8 cellular contexts compared by ENCODE assay signal in genomic region chr11:67252831-67253239, GRCh38.
DNase-seq lines count a peak whose midpoint lies in the region; ATAC-seq and TF ChIP-seq lines count a peak whose summit lies in the region.

No MANE protein-coding gene starts in this region.

- DNase-seq in CD1c-positive myeloid dendritic cell (ENCODE audit: extremely low spot score): peak; percentile 85
- DNase-seq in HFF-Myc (ENCODE audit: extremely low read depth, low read depth): no peak
- peak; percentile 34 for DNase-seq in WERI-Rb-1
- peak; percentile 30 for DNase-seq in glomerular visceral epithelial cell (ENCODE audit: extremely low spot score)
- no peak for DNase-seq in GM19238 (ENCODE audit: insufficient read length, low spot score)

- no peaks in the 10 kb centered on the region for H3K9me3 ChIP-seq in WERI-Rb-1 (ENCODE audit: severe bottlenecking)

- no peaks in the 10 kb centered on the region for H3K27me3 ChIP-seq in WERI-Rb-1 (ENCODE audit: insufficient read depth, low read depth, severe bottlenecking)

- peak; percentile 30 for TF ChIP-seq CTCF in HFF-Myc (IDR thresholded peaks at IDR 0.05; ENCODE audit: low read depth, low read length, missing control alignments)
- TF ChIP-seq CTCF in WERI-Rb-1 (IDR thresholded peaks at IDR 0.05; ENCODE audit: low read depth, low read length): peak; percentile 54

- no peak overlapping the region for H3K4me3 ChIP-seq in HFF-Myc (replicated peaks; ENCODE audit: low read depth, low read length)
- no peak overlapping the region for H3K4me3 ChIP-seq in WERI-Rb-1 (ENCODE audit: low read depth, low read length)
- no peak overlapping the region for H3K4me3 ChIP-seq in skin epidermis

- peaks cover 92% of the 10 kb centered on the region for H3K36me3 ChIP-seq in WERI-Rb-1

- ATAC-seq in GM21447 (IDR thresholded peaks at IDR 0.05; ENCODE audit: unreplicated experiment) (no peak), HG02970 (IDR thresholded peaks at IDR 0.05; ENCODE audit: low FRiP score, unreplicated experiment) (no peak)

- H3K27ac ChIP-seq in WERI-Rb-1 (no peak overlapping the region), skin epidermis (peak overlapping the region in 15 of 21 experiments; percentile 36 to 77 (median 67))

Comparison
In these comparisons a context has a peak if more than half of its experiments do, and no peak if none do; other contexts are left out.
1. DNase-seq: peak in CD1c-positive myeloid dendritic cell (single experiment), WERI-Rb-1 (single experiment) and glomerular visceral epithelial cell (single experiment); none in HFF-Myc (single experiment) and GM19238 (single experiment).